ENCODE assay signal across 19 cellular contexts in the genomic region with DNA sequence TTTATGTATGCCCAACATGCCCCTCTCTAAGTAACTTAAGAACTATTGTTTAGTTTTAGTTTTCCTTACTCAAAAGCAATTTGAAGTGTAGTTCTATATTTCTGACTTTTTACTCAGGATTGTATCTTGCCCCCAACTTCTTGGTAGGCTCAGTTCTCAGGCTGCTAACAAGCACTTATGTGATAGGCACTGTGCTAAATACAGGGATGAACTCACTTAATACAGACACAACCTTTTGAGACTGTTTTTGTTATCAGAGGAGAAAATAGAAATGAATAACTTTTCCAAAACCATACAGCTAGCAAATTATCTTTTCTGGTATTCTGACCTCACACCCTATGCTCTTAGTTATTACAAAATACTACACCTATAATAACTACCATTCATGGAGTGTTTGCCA.
"Had no signal": no experiment of that assay in that cellular context is flagged by ENCODE, and none has a peak within 500 bp of the region (broad histone marks: within the 10 kb centered on the region; RNA-seq: fewer than 3 reads in every experiment).

No MANE protein-coding gene starts in this region.

- DNase-seq: dermis blood vessel endothelial cell; dorsolateral prefrontal cortex; effector CD4-positive, alpha-beta T cell; effector memory CD4-positive, alpha-beta T cell; foreskin keratinocyte; heart left ventricle; hypothalamus; immature natural killer cell; islet precursor cell; kidney; kidney glomerular epithelial cell; left colon; left ventricle myocardium inferior; lower lobe of right lung; mesenchymal stem cell; mucosa of descending colon had no signal

- H3K4me3 Mint-ChIP-seq: immature natural killer cell, mesothelial cell of epicardium had no signal

- ATAC-seq: foreskin keratinocyte, gastroesophageal sphincter, left colon, left lobe of liver, lower lobe of right lung, mucosa of descending colon had no signal

- H3K27ac Mint-ChIP-seq: immature natural killer cell, mesothelial cell of epicardium had no signal

- H3K9me3 Mint-ChIP-seq: immature natural killer cell had no signal
